Comparison of ENCODE assay signal across 1 cellular context in genomic region chr2:68526943-68527342, GRCh38. TPM values are rescaled to one million over a fixed set of nuclear protein-coding genes. Genes with fewer than 3 reads are reported as not detected.
"Had no signal": no experiment of that assay in that cellular context is flagged by ENCODE, and none has a peak within 500 bp of the region (broad histone marks: within the 10 kb centered on the region; RNA-seq: fewer than 3 reads in every experiment).

No MANE protein-coding gene starts in this region.

RNA-seq across cellular contexts. Expression of gene APLF, which starts 59.6 kb away (rescaled TPM):
- total RNA-seq: HT-29 had no signal
